ENCODE assay signal across 9 cellular contexts in genomic region chr7:143288836-143289235, GRCh38. TPM values are rescaled to one million over a fixed set of nuclear protein-coding genes. Genes with fewer than 3 reads are reported as not detected.
DNase-seq lines count a peak whose midpoint lies in the region; ATAC-seq and TF ChIP-seq lines count a peak whose summit lies in the region.
"Had no signal": no experiment of that assay in that cellular context is flagged by ENCODE, and none has a peak within 500 bp of the region (broad histone marks: within the 10 kb centered on the region; RNA-seq: fewer than 3 reads in every experiment).

No MANE protein-coding gene starts in this region.

- peak overlapping the region; percentile 98 for H3K27ac Mint-ChIP-seq in activated CD4-positive, alpha-beta T cell treated with anti-CD3 and anti-CD28 coated beads for 36 hours

- H3K4me1 ChIP-seq in PC-9 (replicated peaks; ENCODE audit: insufficient read depth) (peaks cover 53% of the 10 kb centered on the region), ovary (ENCODE audit: insufficient read depth) (peaks cover 2% of the 10 kb centered on the region)

- peaks cover 44% of the 10 kb centered on the region for H3K4me1 Mint-ChIP-seq in activated CD4-positive, alpha-beta T cell treated with anti-CD3 and anti-CD28 coated beads for 36 hours

- H3K4me2 ChIP-seq in PC-9: peak overlapping the region; percentile 91

- POLR2A ChIA-PET in activated CD4-positive, alpha-beta T cell treated with anti-CD3 and anti-CD28 coated beads for 36 hours (lab: Charles Lee): interaction anchor here (0.8 to 2.9 kb wide), 3 partner anchors 12 to 481 kb away, joined by 3 to 10 read pairs (median 4); partner anchors contain the start of gene GSTK1
- POLR2A ChIA-PET in PC-9 (lab: Charles Lee; ENCODE audit: unreplicated experiment): interaction anchor here (0.7 kb wide), 1 partner anchor 84 kb away, joined by 3 read pairs; no protein-coding TSS in a partner anchor

- H3K27ac ChIP-seq in PC-9 (peak overlapping the region; percentile 55), ovary (peak overlapping the region; percentile 75 to 82)

- peaks cover 37% of the 10 kb centered on the region for H3F3A ChIP-seq in PC-9 (ENCODE audit: insufficient read depth, low read depth)

- intact Hi-C loops in activated CD4-positive, alpha-beta T cell treated with anti-CD3 and anti-CD28 coated beads for 36 hours (cut with DNase I, micrococcal nuclease): loop anchor here (1.0 to 2.0 kb wide), 8 partner anchors 26 to 480 kb away; partner anchors contain the start of genes GSTK1 (in 2 of the 2) and ZYX (in 1 of the 2)
- intact Hi-C loops in PC-9 (cut with micrococcal nuclease; ENCODE audit: unreplicated experiment) (loop anchor here (1.0 to 2.0 kb wide), 3 partner anchors 49 to 120 kb away; partner anchors contain the start of gene EPHA1), ovary (cut with DNase I) (no loop called here)

- H3K9me3 ChIP-seq in PC-9 (ENCODE audit: insufficient read depth, low read depth): no peaks in the 10 kb centered on the region; the same call in 1 of the 2 replicates
- H3K9me3 ChIP-seq in ovary: no peaks in the 10 kb centered on the region

- no peak for DNase-seq in activated CD4-positive, alpha-beta T cell treated with anti-CD3 and anti-CD28 coated beads for 36 hours
- DNase-seq in activated CD4-positive, alpha-beta T cell treated with anti-CD3 and anti-CD28 coated beads for 1 hour: no peak
- DNase-seq in PC-9 (no peak), epithelial cell of esophagus (ENCODE audit: low read depth) (no peak), ovary (no peak), SHP77 (lab: John Stamatoyannopoulos, UW) (no peak)
- DNase-seq in activated CD8-positive, alpha-beta memory T cell treated with anti-CD3 and anti-CD28 coated beads for 24 hours: no peak

- H3K27me3 ChIP-seq in PC-9 (ENCODE audit: insufficient read depth, low read depth): no peaks in the 10 kb centered on the region
- no peaks in the 10 kb centered on the region for H3K27me3 ChIP-seq in ovary

- CTCF ChIA-PET in activated CD4-positive, alpha-beta T cell treated with anti-CD3 and anti-CD28 coated beads for 36 hours (lab: Charles Lee): interaction anchor here (1.2 to 1.8 kb wide), 2 partner anchors 9 to 11 kb away, joined by 6 to 10 read pairs; no protein-coding TSS in a partner anchor
- CTCF ChIA-PET in PC-9 (lab: Charles Lee): interaction anchor here (1.2 kb wide), 2 partner anchors 16 to 74 kb away, joined by 5 to 10 read pairs; no protein-coding TSS in a partner anchor

- peaks cover 51% of the 10 kb centered on the region for H3K36me3 ChIP-seq in PC-9 (ENCODE audit: low read depth)
- no peaks in the 10 kb centered on the region for H3K36me3 ChIP-seq in ovary

- H3K27me3 Mint-ChIP-seq in activated CD4-positive, alpha-beta T cell treated with anti-CD3 and anti-CD28 coated beads for 36 hours: no peaks in the 10 kb centered on the region

- no peak for TF ChIP-seq CTCF in PC-9 (conservative IDR thresholded peaks at IDR 0.05)
- no peak for TF ChIP-seq CTCF in epithelial cell of esophagus (IDR thresholded peaks at IDR 0.05; ENCODE audit: insufficient read depth, low read depth, low read length, missing control alignments)
- TF ChIP-seq CTCF in ovary (IDR thresholded peaks at IDR 0.05): no peak

- TF ChIP-seq EP300 in ovary (IDR thresholded peaks at IDR 0.05): no peak

- BruUV-seq in PC-9 (replicated peaks; lab: Mats Ljungman, UMichigan): TSS peak; percentile 4

- peaks cover 65% of the 10 kb centered on the region for H3K79me2 ChIP-seq in PC-9 (ENCODE audit: low read depth)

- H3K9me2 ChIP-seq in PC-9 (ENCODE audit: insufficient read depth): no peaks in the 10 kb centered on the region

- peak overlapping the region; percentile 70 for H3K4me3 ChIP-seq in PC-9
- peak overlapping the region; percentile 80 for H3K4me3 ChIP-seq in epithelial cell of esophagus (ENCODE audit: low read length)
- H3K4me3 ChIP-seq in ovary: peak overlapping the region; percentile 72

- no peak for TF ChIP-seq POLR2A in ovary (IDR thresholded peaks at IDR 0.05)

- H4K20me1 ChIP-seq in PC-9 (ENCODE audit: insufficient read depth): no peaks in the 10 kb centered on the region

- peaks cover 48% of the 10 kb centered on the region for H3K36me3 Mint-ChIP-seq in activated CD4-positive, alpha-beta T cell treated with anti-CD3 and anti-CD28 coated beads for 36 hours (ENCODE audit: low read depth)

- H3K4me3 Mint-ChIP-seq in activated CD4-positive, alpha-beta T cell treated with anti-CD3 and anti-CD28 coated beads for 36 hours: peak overlapping the region; percentile 89

- 1 to 2% (median 1%) methylated on average over 11 of the region's 11 CpGs for WGBS in ovary, 3 donors

- peak overlapping the region; percentile 71 for H2AFZ ChIP-seq in PC-9

- peaks cover 2% of the 10 kb centered on the region for H3K9me3 Mint-ChIP-seq in activated CD4-positive, alpha-beta T cell treated with anti-CD3 and anti-CD28 coated beads for 36 hours (ENCODE audit: low read depth)

- ATAC-seq in activated CD4-positive, alpha-beta T cell treated with anti-CD3 and anti-CD28 coated beads for 36 hours: no peak
- ATAC-seq in GM18520 (IDR thresholded peaks at IDR 0.05; ENCODE audit: unreplicated experiment): no peak

RNA-seq across cellular contexts. Expression of gene CASP2, which starts 0.7 kb away (rescaled TPM):
- 100 to 1,000 TPM in 1 of 2 experiments, 10 to 100 TPM in 1; 91.1 to 106 TPM for total RNA-seq in activated CD4-positive, alpha-beta T cell treated with anti-CD3 and anti-CD28 coated beads for 36 hours
- 52.7 and 67.2 TPM in 2 replicates for total RNA-seq in PC-9 (2021)
- total RNA-seq in ovary: 10 to 100 TPM in 5 of 7 donors, 1 to 10 TPM in 2; 7.7 to 26.6 (median 23.0) TPM
- polyA plus RNA-seq in ovary: 10 to 100 TPM in 1 of 2 donors, 1 to 10 TPM in 1; 8.0 to 23.8 TPM

RNA-seq across cellular contexts. Expression of gene TMEM139, which starts 4.1 kb away (rescaled TPM):
- total RNA-seq in activated CD4-positive, alpha-beta T cell treated with anti-CD3 and anti-CD28 coated beads for 36 hours: 1 to 10 TPM; 1.2 to 2.3 TPM
- total RNA-seq in PC-9 (2021) (89.7 and 131 TPM in 2 replicates), ovary (10 to 100 TPM in 1 of 7 donors, 1 to 10 TPM in 2, under 1 TPM in 4; 0.35 to 10.8 (median 0.61) TPM)
- 1 to 10 TPM in 1 of 2 donors, under 1 TPM in 1; 0.42 to 1.2 TPM for polyA plus RNA-seq in ovary

RNA-seq across cellular contexts. Expression of gene GSTK1, which starts 25.6 kb away (rescaled TPM):
- total RNA-seq in activated CD4-positive, alpha-beta T cell treated with anti-CD3 and anti-CD28 coated beads for 36 hours: 100 to 1,000 TPM; 176 to 219 TPM
- 239 and 244 TPM in 2 replicates for total RNA-seq in PC-9 (2021)
- 100 to 1,000 TPM in 1 of 7 donors, 10 to 100 TPM in 6; 55.0 to 108 (median 75.7) TPM for total RNA-seq in ovary
- polyA plus RNA-seq in ovary: 100 to 1,000 TPM in 1 of 2 donors, 10 to 100 TPM in 1; 84.9 to 138 TPM

RNA-seq across cellular contexts. Expression of gene CLCN1, which starts 27.1 kb away (rescaled TPM):
- total RNA-seq in activated CD4-positive, alpha-beta T cell treated with anti-CD3 and anti-CD28 coated beads for 36 hours: under 1 TPM; 0.07 to 0.09 TPM
- total RNA-seq in PC-9 (2021): 0.15 TPM in 1 of 2 replicates, not detected in the other
- total RNA-seq in ovary: under 1 TPM in 1 of 7 donors, not detected in 6; 0.10 TPM
- not detected for polyA plus RNA-seq in ovary
- total RNA-seq: glomerular endothelial cell had no signal

Comparison
In these comparisons a context has a peak if more than half of its experiments do, and no peak if none do; other contexts are left out.
1. intact Hi-C loops: an anchor here in activated CD4-positive, alpha-beta T cell treated with anti-CD3 and anti-CD28 coated beads for 36 hours (1.0 to 2.0 kb wide) and PC-9 (1.0 to 2.0 kb wide); none called in ovary.